ENCODE assay signal across 10 cellular contexts in the genomic region with DNA sequence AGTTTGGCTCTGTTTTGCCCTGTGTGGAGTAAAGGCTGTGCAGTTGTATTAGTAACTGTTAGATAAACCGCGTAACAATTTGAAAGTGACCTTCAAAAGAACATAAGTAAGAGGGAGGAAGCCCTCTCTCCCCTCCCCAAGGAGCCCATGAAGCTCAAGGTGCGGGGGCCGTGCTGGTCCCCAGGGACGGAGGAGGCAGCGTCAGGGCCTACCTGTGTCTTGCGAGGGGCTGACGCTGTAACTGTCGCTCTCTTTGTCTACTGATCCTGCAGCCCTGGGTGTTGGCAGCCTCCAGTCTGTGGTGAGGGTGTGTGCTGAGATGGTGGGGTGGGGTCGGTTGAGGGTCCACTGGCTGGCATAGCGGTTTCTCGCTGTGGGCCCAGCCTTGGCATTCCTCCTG.
"Had no signal": no experiment of that assay in that cellular context is flagged by ENCODE, and none has a peak within 500 bp of the region (broad histone marks: within the 10 kb centered on the region; RNA-seq: fewer than 3 reads in every experiment).

No MANE protein-coding gene starts in this region.

- H2AFZ ChIP-seq: GM23248 had no signal

- FAIRE-seq: H54, HTR-8/SVneo, K562 had no signal

- H3K9ac ChIP-seq: GM23248 had no signal

- ATAC-seq: HCT116, K562 had no signal

- H3K36me3 ChIP-seq: HAP-1 had no signal

- DNase-seq: GM23248, GOT3, HFFc6, IMR-90, KG1 had no signal

- H3K4me1 ChIP-seq: HAP-1 had no signal

- H3K27ac ChIP-seq: GM23248 had no signal

- H3K4me3 ChIP-seq: GM23248, HAP-1, K562 had no signal
